1 cellular context compared by ENCODE assay signal in genomic region chr1:59043796-59044195, GRCh38.
TF ChIP-seq lines count a peak whose summit lies in the region.

No MANE protein-coding gene starts in this region.

TF ChIP-seq in K562, 482 proteins besides CTCF, POLR2A, EP300 and RAD21 (continued from another document):
- TF ChIP-seq, protein P1, sequence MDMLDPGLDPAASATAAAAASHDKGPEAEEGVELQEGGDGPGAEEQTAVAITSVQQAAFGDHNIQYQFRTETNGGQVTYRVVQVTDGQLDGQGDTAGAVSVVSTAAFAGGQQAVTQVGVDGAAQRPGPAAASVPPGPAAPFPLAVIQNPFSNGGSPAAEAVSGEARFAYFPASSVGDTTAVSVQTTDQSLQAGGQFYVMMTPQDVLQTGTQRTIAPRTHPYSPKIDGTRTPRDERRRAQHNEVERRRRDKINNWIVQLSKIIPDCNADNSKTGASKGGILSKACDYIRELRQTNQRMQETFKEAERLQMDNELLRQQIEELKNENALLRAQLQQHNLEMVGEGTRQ (CRISPR knock-in tag; IDR thresholded peaks at IDR 0.05), result no peak
- no peak for TF ChIP-seq MAFK (IDR thresholded peaks at IDR 0.05; ENCODE audit: low read length)
- TF ChIP-seq MCM5 (IDR thresholded peaks at IDR 0.05; ENCODE audit: low read depth), result no peak
- no peak for TF ChIP-seq PHF8 (IDR thresholded peaks at IDR 0.05; ENCODE audit: borderline replicate concordance, low read length)
- no peak for TF ChIP-seq HES1 (IDR thresholded peaks at IDR 0.05; ENCODE audit: low read depth)
- TF ChIP-seq TCF7 (IDR thresholded peaks at IDR 0.05; ENCODE audit: borderline replicate concordance), result no peak
- no peak for TF ChIP-seq ZSCAN29 (IDR thresholded peaks at IDR 0.05)
- TF ChIP-seq SMC3 (conservative IDR thresholded peaks at IDR 0.05; ENCODE audit: insufficient read depth, low read depth, low read length), result no peak
- TF ChIP-seq FOXO4 (CRISPR knock-in tag; IDR thresholded peaks at IDR 0.05), result no peak
- no peak for TF ChIP-seq FOXM1 (IDR thresholded peaks at IDR 0.05; ENCODE audit: low read depth)
- TF ChIP-seq FOXM1 (CRISPR knock-in tag; IDR thresholded peaks at IDR 0.05; ENCODE audit: low read depth), result no peak
- TF ChIP-seq GTF2F1 (IDR thresholded peaks at IDR 0.05; ENCODE audit: low read depth, low read length), result no peak
- TF ChIP-seq SIX5 (IDR thresholded peaks at IDR 0.05; ENCODE audit: borderline replicate concordance in 1 of 2, insufficient read depth in 1 of 2, low read depth in 1 of 2, low read length in 2 of 2), result no peak
- TF ChIP-seq ZNF316 (IDR thresholded peaks at IDR 0.05), result no peak
- no peak for TF ChIP-seq CBX8 (IDR thresholded peaks at IDR 0.05; ENCODE audit: borderline replicate concordance, extremely low read depth, low read depth, low read length, poor library complexity, severe bottlenecking)
- TF ChIP-seq ZFX (CRISPR knock-in tag; IDR thresholded peaks at IDR 0.05), result no peak
- TF ChIP-seq, protein P2, sequence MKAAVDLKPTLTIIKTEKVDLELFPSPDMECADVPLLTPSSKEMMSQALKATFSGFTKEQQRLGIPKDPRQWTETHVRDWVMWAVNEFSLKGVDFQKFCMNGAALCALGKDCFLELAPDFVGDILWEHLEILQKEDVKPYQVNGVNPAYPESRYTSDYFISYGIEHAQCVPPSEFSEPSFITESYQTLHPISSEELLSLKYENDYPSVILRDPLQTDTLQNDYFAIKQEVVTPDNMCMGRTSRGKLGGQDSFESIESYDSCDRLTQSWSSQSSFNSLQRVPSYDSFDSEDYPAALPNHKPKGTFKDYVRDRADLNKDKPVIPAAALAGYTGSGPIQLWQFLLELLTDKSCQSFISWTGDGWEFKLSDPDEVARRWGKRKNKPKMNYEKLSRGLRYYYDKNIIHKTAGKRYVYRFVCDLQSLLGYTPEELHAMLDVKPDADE (conservative IDR thresholded peaks at IDR 0.05; ENCODE audit: control insufficient read depth, low read depth, low read length), result no peak
- TF ChIP-seq GATAD2A (IDR thresholded peaks at IDR 0.05), result no peak
- TF ChIP-seq NBN (IDR thresholded peaks at IDR 0.05; ENCODE audit: low read depth), result no peak
- peak; percentile 98 for TF ChIP-seq CEBPB (tag; IDR thresholded peaks at IDR 0.05)
- TF ChIP-seq, protein P3, sequence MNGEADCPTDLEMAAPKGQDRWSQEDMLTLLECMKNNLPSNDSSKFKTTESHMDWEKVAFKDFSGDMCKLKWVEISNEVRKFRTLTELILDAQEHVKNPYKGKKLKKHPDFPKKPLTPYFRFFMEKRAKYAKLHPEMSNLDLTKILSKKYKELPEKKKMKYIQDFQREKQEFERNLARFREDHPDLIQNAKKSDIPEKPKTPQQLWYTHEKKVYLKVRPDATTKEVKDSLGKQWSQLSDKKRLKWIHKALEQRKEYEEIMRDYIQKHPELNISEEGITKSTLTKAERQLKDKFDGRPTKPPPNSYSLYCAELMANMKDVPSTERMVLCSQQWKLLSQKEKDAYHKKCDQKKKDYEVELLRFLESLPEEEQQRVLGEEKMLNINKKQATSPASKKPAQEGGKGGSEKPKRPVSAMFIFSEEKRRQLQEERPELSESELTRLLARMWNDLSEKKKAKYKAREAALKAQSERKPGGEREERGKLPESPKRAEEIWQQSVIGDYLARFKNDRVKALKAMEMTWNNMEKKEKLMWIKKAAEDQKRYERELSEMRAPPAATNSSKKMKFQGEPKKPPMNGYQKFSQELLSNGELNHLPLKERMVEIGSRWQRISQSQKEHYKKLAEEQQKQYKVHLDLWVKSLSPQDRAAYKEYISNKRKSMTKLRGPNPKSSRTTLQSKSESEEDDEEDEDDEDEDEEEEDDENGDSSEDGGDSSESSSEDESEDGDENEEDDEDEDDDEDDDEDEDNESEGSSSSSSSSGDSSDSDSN (IDR thresholded peaks at IDR 0.05; ENCODE audit: borderline replicate concordance in 1 of 2, low read depth in 2 of 2, low read length in 2 of 2), result no peak
- TF ChIP-seq CREBBP (IDR thresholded peaks at IDR 0.05; ENCODE audit: low read depth, low read length), result no peak
- TF ChIP-seq SAFB (IDR thresholded peaks at IDR 0.05; ENCODE audit: borderline replicate concordance, low read depth, low read length), result no peak
- no peak for TF ChIP-seq ZBTB17 (CRISPR knock-in tag; IDR thresholded peaks at IDR 0.05)
- no peak for TF ChIP-seq ZNF133 (CRISPR knock-in tag; IDR thresholded peaks at IDR 0.05)
- no peak for TF ChIP-seq FOXA1 (IDR thresholded peaks at IDR 0.05; ENCODE audit: borderline replicate concordance)
- TF ChIP-seq TCFL5 (CRISPR knock-in tag; conservative IDR thresholded peaks at IDR 0.05), result no peak
- TF ChIP-seq, protein P4, sequence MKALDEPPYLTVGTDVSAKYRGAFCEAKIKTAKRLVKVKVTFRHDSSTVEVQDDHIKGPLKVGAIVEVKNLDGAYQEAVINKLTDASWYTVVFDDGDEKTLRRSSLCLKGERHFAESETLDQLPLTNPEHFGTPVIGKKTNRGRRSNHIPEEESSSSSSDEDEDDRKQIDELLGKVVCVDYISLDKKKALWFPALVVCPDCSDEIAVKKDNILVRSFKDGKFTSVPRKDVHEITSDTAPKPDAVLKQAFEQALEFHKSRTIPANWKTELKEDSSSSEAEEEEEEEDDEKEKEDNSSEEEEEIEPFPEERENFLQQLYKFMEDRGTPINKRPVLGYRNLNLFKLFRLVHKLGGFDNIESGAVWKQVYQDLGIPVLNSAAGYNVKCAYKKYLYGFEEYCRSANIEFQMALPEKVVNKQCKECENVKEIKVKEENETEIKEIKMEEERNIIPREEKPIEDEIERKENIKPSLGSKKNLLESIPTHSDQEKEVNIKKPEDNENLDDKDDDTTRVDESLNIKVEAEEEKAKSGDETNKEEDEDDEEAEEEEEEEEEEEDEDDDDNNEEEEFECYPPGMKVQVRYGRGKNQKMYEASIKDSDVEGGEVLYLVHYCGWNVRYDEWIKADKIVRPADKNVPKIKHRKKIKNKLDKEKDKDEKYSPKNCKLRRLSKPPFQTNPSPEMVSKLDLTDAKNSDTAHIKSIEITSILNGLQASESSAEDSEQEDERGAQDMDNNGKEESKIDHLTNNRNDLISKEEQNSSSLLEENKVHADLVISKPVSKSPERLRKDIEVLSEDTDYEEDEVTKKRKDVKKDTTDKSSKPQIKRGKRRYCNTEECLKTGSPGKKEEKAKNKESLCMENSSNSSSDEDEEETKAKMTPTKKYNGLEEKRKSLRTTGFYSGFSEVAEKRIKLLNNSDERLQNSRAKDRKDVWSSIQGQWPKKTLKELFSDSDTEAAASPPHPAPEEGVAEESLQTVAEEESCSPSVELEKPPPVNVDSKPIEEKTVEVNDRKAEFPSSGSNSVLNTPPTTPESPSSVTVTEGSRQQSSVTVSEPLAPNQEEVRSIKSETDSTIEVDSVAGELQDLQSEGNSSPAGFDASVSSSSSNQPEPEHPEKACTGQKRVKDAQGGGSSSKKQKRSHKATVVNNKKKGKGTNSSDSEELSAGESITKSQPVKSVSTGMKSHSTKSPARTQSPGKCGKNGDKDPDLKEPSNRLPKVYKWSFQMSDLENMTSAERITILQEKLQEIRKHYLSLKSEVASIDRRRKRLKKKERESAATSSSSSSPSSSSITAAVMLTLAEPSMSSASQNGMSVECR (CRISPR knock-in tag; IDR thresholded peaks at IDR 0.05), result no peak
- TF ChIP-seq ZFPM2 (CRISPR knock-in tag; IDR thresholded peaks at IDR 0.05), result no peak
- TF ChIP-seq PTRF (tag; IDR thresholded peaks at IDR 0.05), result no peak
- TF ChIP-seq, protein P5, sequence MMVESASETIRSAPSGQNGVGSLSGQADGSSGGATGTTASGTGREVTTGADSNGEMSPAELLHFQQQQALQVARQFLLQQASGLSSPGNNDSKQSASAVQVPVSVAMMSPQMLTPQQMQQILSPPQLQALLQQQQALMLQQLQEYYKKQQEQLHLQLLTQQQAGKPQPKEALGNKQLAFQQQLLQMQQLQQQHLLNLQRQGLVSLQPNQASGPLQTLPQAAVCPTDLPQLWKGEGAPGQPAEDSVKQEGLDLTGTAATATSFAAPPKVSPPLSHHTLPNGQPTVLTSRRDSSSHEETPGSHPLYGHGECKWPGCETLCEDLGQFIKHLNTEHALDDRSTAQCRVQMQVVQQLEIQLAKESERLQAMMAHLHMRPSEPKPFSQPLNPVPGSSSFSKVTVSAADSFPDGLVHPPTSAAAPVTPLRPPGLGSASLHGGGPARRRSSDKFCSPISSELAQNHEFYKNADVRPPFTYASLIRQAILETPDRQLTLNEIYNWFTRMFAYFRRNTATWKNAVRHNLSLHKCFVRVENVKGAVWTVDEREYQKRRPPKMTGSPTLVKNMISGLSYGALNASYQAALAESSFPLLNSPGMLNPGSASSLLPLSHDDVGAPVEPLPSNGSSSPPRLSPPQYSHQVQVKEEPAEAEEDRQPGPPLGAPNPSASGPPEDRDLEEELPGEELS (CRISPR knock-in tag; IDR thresholded peaks at IDR 0.05; ENCODE audit: borderline replicate concordance), result no peak
- TF ChIP-seq NRF1 (conservative IDR thresholded peaks at IDR 0.05 in 1 of 2, IDR thresholded peaks at IDR 0.05 in 1 of 2), result 0 out of 4 replicates have a peak, but pooled peaks of 1 of the 2 experiments have one; percentile 9
- TF ChIP-seq, protein P6, sequence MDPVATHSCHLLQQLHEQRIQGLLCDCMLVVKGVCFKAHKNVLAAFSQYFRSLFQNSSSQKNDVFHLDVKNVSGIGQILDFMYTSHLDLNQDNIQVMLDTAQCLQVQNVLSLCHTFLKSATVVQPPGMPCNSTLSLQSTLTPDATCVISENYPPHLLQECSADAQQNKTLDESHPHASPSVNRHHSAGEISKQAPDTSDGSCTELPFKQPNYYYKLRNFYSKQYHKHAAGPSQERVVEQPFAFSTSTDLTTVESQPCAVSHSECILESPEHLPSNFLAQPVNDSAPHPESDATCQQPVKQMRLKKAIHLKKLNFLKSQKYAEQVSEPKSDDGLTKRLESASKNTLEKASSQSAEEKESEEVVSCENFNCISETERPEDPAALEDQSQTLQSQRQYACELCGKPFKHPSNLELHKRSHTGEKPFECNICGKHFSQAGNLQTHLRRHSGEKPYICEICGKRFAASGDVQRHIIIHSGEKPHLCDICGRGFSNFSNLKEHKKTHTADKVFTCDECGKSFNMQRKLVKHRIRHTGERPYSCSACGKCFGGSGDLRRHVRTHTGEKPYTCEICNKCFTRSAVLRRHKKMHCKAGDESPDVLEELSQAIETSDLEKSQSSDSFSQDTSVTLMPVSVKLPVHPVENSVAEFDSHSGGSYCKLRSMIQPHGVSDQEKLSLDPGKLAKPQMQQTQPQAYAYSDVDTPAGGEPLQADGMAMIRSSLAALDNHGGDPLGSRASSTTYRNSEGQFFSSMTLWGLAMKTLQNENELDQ (CRISPR knock-in tag; IDR thresholded peaks at IDR 0.05; ENCODE audit: borderline replicate concordance), result no peak
- TF ChIP-seq KLF10 (CRISPR knock-in tag; IDR thresholded peaks at IDR 0.05), result no peak
- TF ChIP-seq, protein P7, sequence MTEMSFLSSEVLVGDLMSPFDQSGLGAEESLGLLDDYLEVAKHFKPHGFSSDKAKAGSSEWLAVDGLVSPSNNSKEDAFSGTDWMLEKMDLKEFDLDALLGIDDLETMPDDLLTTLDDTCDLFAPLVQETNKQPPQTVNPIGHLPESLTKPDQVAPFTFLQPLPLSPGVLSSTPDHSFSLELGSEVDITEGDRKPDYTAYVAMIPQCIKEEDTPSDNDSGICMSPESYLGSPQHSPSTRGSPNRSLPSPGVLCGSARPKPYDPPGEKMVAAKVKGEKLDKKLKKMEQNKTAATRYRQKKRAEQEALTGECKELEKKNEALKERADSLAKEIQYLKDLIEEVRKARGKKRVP (CRISPR knock-in tag; IDR thresholded peaks at IDR 0.05), result no peak
